14 cellular contexts compared by ENCODE assay signal in the genomic region with DNA sequence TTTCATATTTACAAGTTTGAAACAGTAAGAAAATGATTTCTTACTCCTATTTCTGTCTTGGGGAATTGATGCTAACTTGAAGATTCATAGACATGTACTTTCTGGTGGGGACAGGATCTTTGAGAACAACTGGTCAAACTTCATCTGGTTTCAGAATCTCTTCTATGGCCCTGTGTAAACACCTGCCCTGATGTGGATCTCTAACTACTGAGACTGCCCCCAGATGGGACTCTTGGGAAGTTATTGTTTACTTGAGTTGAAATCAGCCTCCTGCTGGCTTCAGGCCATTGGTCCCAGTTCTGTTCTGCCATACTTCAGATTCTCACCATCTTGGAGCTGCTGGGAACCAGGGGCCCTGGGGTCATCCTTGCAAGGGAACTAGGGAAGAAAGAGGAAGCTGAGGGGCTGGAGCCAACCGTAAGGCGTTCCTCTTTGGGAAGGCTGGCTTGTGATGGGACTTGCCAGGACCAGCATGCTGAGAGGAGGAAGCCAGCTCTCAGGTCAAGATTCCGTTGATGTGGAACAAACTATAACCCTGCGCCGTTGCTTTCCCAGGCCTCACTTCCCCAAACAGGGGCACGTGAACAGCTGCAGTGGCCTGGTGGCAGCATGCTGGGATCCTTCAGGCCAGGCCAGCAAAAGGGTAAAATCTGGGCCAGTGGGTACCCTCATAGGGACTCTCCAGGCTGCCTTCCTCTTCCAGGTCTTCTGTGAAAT.
DNase-seq lines count a peak whose midpoint lies in the region; ATAC-seq, FAIRE-seq and TF ChIP-seq lines count a peak whose summit lies in the region.
"Had no signal": no experiment of that assay in that cellular context is flagged by ENCODE, and none has a peak within 500 bp of the region (broad histone marks: within the 10 kb centered on the region; RNA-seq: fewer than 3 reads in every experiment).

No MANE protein-coding gene starts in this region.

- no peaks in the 10 kb centered on the region for H3K27me3 ChIP-seq in SU-DHL-6 (ENCODE audit: low read length)
- H3K27me3 ChIP-seq: BE2C had no signal

- DNase-seq in GM12891 (ENCODE audit: insufficient read length, low spot score) (no peak), naive B cell (peak; percentile 40), DMS 273 (lab: John Stamatoyannopoulos, UW; ENCODE audit: unreplicated experiment) (no peak), HCEC 1CT (no peak)
- DNase-seq in activated naive CD4-positive, alpha-beta T cell (lab: John Stamatoyannopoulos, UW) = no peak
- DNase-seq in activated CD8-positive, alpha-beta memory T cell treated with anti-CD3 and anti-CD28 coated beads for 24 hours = no peak
- DNase-seq: activated T-cell treated with anti-CD3 and anti-CD28 coated beads, Interleukin-2, amount 50 U/mL, for 4 hours; BE2C; IMR-90; NCI-H2029 treated with DMSO at 0.1 percent for 48 hours had no signal

- H3K4me3 Mint-ChIP-seq in naive B cell = peak overlapping the region in 7 of 8 donors; percentile 31 to 75 (median 64)
- H3K4me3 Mint-ChIP-seq: activated T-cell treated with anti-CD3 and anti-CD28 coated beads, Interleukin-2, amount 50 U/mL, for 4 hours had no signal

- no peaks in the 10 kb centered on the region for H3K27me3 Mint-ChIP-seq in naive B cell

- H3K4me3 ChIP-seq in SU-DHL-6 (ENCODE audit: insufficient read depth, low read length, poor library complexity, severe bottlenecking) = no peak overlapping the region

- H4K20me1 ChIP-seq in SU-DHL-6 (ENCODE audit: low read depth, low read length) = no peaks in the 10 kb centered on the region

- no peaks in the 10 kb centered on the region for H3K9me2 ChIP-seq in SU-DHL-6 (replicated peaks; ENCODE audit: insufficient read depth, low read length)

- no peaks in the 10 kb centered on the region for H3K36me3 Mint-ChIP-seq in naive B cell

- no peaks in the 10 kb centered on the region for H3K79me2 ChIP-seq in SU-DHL-6 (ENCODE audit: insufficient read depth, low read length)

- peaks cover 34% of the 10 kb centered on the region for H3F3A ChIP-seq in SU-DHL-6 (ENCODE audit: insufficient read depth)

- H3K4me1 Mint-ChIP-seq in naive B cell = peaks cover 61 to 90% (median 82%) of the 10 kb centered on the region in 3 donors

- ATAC-seq in HG02623 (IDR thresholded peaks at IDR 0.05; ENCODE audit: unreplicated experiment) = peak; percentile 30
- ATAC-seq in naive B cell (ENCODE audit: low read depth in 2 of 2) = peak; percentile 19 to 24
- ATAC-seq: activated T-cell treated with anti-CD3 and anti-CD28 coated beads, Interleukin-2, amount 50 U/mL, for 4 hours had no signal

- peak overlapping the region; percentile 93 to 98 (median 96) for H3K27ac Mint-ChIP-seq in naive B cell

- no peaks in the 10 kb centered on the region for H3K36me3 ChIP-seq in SU-DHL-6 (ENCODE audit: low read length)
- H3K36me3 ChIP-seq: BE2C had no signal

- no peak for TF ChIP-seq POLR2A in GM12891 (IDR thresholded peaks at IDR 0.05; ENCODE audit: low read depth, low read length)

- no peaks in the 10 kb centered on the region for H3K9me3 ChIP-seq in SU-DHL-6 (ENCODE audit: insufficient read depth, low read length)
- H3K9me3 ChIP-seq: BE2C had no signal

- H3K4me2 ChIP-seq in SU-DHL-6 (ENCODE audit: low read depth, low read length, poor library complexity, severe bottlenecking) = peak overlapping the region; percentile 47

- peak overlapping the region; percentile 84 for H3K27ac ChIP-seq in SU-DHL-6 (ENCODE audit: low read depth, low read length)

- no peak for TF ChIP-seq CTCF in SU-DHL-6 (IDR thresholded peaks at IDR 0.05; ENCODE audit: insufficient read depth, low read length, poor library complexity, severe bottlenecking)

- peak overlapping the region; percentile 37 for H3K9ac ChIP-seq in SU-DHL-6 (ENCODE audit: low read length)

- no peaks in the 10 kb centered on the region for H3K9me3 Mint-ChIP-seq in naive B cell
- H3K9me3 Mint-ChIP-seq: activated T-cell treated with anti-CD3 and anti-CD28 coated beads, Interleukin-2, amount 50 U/mL, for 4 hours had no signal

- H2AFZ ChIP-seq in SU-DHL-6 (ENCODE audit: low read depth, low read length, severe bottlenecking) = peak overlapping the region; percentile 54

- no peak for FAIRE-seq in GM12891 (lab: Jason Lieb, UNC)
- FAIRE-seq: RCC 7860, urothelium cell line had no signal

TF ChIP-seq in GM12891, 5 proteins besides CTCF, POLR2A, EP300 and RAD21:
- peak; percentile 62 for TF ChIP-seq SPI1 (IDR thresholded peaks at IDR 0.05; ENCODE audit: low read depth, low read length)
- TF ChIP-seq POLR2AphosphoS5 (IDR thresholded peaks at IDR 0.05; ENCODE audit: low read depth, low read length) = no peak
